In the genomic region with DNA sequence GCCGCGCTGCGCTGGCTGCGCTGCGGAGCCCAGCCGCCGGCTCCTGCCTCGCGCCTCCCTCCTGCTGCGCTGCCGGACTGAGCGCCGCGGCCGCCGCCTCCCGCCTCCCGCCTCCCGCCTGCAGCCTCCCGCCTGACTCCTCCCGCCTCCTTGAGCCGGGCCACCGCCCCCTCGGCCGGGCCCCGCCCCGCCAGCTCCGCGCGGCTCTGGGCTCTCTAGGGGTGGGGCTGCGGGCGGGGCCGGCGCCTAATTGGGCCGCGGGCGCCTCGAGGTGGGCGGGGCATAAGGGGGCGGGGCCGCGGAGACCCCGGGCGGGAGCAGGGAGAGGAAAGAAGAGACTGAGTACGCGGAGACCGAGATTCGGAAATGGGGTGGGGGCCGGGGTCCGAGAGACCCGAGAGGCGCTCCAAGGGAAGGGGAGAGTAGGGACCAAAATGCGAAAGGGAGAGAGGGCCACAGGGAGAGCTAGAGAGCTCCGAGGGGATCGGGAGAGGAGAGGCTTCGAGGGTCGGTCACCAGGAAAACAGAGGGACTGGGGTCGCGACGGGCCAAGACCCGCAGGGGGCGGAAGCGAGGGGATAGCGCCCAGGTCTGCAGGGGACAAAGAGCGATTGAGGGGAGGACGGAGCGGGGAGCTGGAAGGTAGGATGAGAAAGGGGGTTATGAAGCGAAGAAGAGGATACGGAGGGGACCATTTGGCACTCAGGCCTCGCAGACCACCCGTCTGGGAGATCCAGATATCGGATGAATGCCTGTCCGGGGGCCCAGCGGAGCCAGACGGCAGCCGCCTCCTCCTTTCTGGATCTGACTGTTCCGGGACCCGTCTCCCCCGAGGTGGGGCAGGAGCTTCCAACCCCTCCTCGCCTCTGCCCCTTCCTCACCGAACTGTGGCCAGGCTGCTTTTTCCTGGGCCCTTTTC, we compare ENCODE assay signal across 2 cellular contexts.
TF ChIP-seq lines count a peak whose summit lies in the region.

A gene (minus strand): TSS at position 79 of the 919 bp plus-strand sequence. CDS start 255 bp downstream, outside the sequence.

TF ChIP-seq in IMR-90, 13 proteins besides CTCF, POLR2A, EP300 and RAD21 (continued from another document):
- TF ChIP-seq, protein P1, sequence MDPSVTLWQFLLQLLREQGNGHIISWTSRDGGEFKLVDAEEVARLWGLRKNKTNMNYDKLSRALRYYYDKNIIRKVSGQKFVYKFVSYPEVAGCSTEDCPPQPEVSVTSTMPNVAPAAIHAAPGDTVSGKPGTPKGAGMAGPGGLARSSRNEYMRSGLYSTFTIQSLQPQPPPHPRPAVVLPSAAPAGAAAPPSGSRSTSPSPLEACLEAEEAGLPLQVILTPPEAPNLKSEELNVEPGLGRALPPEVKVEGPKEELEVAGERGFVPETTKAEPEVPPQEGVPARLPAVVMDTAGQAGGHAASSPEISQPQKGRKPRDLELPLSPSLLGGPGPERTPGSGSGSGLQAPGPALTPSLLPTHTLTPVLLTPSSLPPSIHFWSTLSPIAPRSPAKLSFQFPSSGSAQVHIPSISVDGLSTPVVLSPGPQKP (IDR thresholded peaks at IDR 0.05; ENCODE audit: borderline replicate concordance, low read depth, low read length), result no peak

TF ChIP-seq in PFSK-1, 5 proteins besides CTCF, POLR2A, EP300 and RAD21 (continued from another document):
- TF ChIP-seq, protein P2, sequence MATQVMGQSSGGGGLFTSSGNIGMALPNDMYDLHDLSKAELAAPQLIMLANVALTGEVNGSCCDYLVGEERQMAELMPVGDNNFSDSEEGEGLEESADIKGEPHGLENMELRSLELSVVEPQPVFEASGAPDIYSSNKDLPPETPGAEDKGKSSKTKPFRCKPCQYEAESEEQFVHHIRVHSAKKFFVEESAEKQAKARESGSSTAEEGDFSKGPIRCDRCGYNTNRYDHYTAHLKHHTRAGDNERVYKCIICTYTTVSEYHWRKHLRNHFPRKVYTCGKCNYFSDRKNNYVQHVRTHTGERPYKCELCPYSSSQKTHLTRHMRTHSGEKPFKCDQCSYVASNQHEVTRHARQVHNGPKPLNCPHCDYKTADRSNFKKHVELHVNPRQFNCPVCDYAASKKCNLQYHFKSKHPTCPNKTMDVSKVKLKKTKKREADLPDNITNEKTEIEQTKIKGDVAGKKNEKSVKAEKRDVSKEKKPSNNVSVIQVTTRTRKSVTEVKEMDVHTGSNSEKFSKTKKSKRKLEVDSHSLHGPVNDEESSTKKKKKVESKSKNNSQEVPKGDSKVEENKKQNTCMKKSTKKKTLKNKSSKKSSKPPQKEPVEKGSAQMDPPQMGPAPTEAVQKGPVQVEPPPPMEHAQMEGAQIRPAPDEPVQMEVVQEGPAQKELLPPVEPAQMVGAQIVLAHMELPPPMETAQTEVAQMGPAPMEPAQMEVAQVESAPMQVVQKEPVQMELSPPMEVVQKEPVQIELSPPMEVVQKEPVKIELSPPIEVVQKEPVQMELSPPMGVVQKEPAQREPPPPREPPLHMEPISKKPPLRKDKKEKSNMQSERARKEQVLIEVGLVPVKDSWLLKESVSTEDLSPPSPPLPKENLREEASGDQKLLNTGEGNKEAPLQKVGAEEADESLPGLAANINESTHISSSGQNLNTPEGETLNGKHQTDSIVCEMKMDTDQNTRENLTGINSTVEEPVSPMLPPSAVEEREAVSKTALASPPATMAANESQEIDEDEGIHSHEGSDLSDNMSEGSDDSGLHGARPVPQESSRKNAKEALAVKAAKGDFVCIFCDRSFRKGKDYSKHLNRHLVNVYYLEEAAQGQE (IDR thresholded peaks at IDR 0.05; ENCODE audit: insufficient read depth in 1 of 2, low read depth in 2 of 2, low read length in 2 of 2), result no peak
- TF ChIP-seq SIN3A (IDR thresholded peaks at IDR 0.05; ENCODE audit: borderline replicate concordance, insufficient read depth, low read length) (no peak), FOXP2 (optimal IDR thresholded peaks at IDR 0.05; ENCODE audit: borderline replicate concordance, extremely low read depth, extremely low read length, insufficient read depth) (no peak)
